In genomic region chr22:47633111-47633510, GRCh38 we compare ENCODE assay signal across 20 cellular contexts.
DNase-seq lines count a peak whose midpoint lies in the region; ATAC-seq and TF ChIP-seq lines count a peak whose summit lies in the region.
"Had no signal": no experiment of that assay in that cellular context is flagged by ENCODE, and none has a peak within 500 bp of the region (broad histone marks: within the 10 kb centered on the region; RNA-seq: fewer than 3 reads in every experiment).

No MANE protein-coding gene starts in this region.

- peaks cover 41% of the 10 kb centered on the region for H3K79me2 ChIP-seq in PC-3 (ENCODE audit: low read length)

- H3K9me2 ChIP-seq in PC-3 (replicated peaks; ENCODE audit: low read length), result no peaks in the 10 kb centered on the region

- peak overlapping the region; percentile 99 for H3K4me2 ChIP-seq in PC-3 (ENCODE audit: low read length)
- H3K4me2 ChIP-seq: A549 had no signal

- H3K27me3 ChIP-seq in Caco-2 (replicated peaks; ENCODE audit: control insufficient read depth, insufficient read depth, low read length) (no peaks in the 10 kb centered on the region), PC-3 (ENCODE audit: low read length) (no peaks in the 10 kb centered on the region), esophagus muscularis mucosa (peaks cover 0 to 41% (median 0%) of the 10 kb centered on the region in 4 donors), stomach (peaks cover 0 to 40% (median 0%) of the 10 kb centered on the region in 3 donors)
- H3K27me3 ChIP-seq: SJSA1 had no signal

- no peak overlapping the region for H3K27ac Mint-ChIP-seq in Caco-2 (ENCODE audit: unreplicated experiment)
- H3K27ac Mint-ChIP-seq: B cell; CD4-positive, CD25-positive, alpha-beta regulatory T cell had no signal

- DNase-seq in Caco-2 (no peak), PC-3 (no peak), esophagus muscularis mucosa (ENCODE audit: extremely low spot score) (peak; percentile 80), stomach (peak; percentile 20), left ventricle myocardium superior (no peak)
- DNase-seq: CD4-positive, CD25-positive, alpha-beta regulatory T cell; DMS79; H7; KG1; NCI-H1105; NCI-H2029 treated with DMSO at 0.1 percent for 48 hours; NCI-H226; NCI-H524; NCI-H774 had no signal

- H3K9me3 ChIP-seq in Caco-2 (peaks cover 7% of the 10 kb centered on the region; the same call in 1 of the 2 replicates), PC-3 (ENCODE audit: low read length) (no peaks in the 10 kb centered on the region), esophagus muscularis mucosa (peaks cover 0 to 12% (median 6%) of the 10 kb centered on the region in 4 donors), stomach (peaks cover 0 to 32% (median 14%) of the 10 kb centered on the region in 4 donors)
- H3K9me3 ChIP-seq: SJSA1 had no signal

- TF ChIP-seq CTCF in Caco-2 (IDR thresholded peaks at IDR 0.05; ENCODE audit: insufficient read depth in 1 of 2, low read depth in 1 of 2, low read length in 1 of 2, severe bottlenecking in 1 of 2, unreplicated experiment in 1 of 2) (no peak), PC-3 (conservative IDR thresholded peaks at IDR 0.05; ENCODE audit: low read depth, low read length) (no peak), esophagus muscularis mucosa (IDR thresholded peaks at IDR 0.05) (no peak), stomach (IDR thresholded peaks at IDR 0.05) (no peak)

- peak overlapping the region; percentile 82; the same call in 1 of the 2 replicates for H3K9ac ChIP-seq in PC-3 (ENCODE audit: low read length)

- no peak for TF ChIP-seq EP300 in esophagus muscularis mucosa (IDR thresholded peaks at IDR 0.05)
- no peak for TF ChIP-seq EP300 in stomach (IDR thresholded peaks at IDR 0.05)

- H3K27me3 Mint-ChIP-seq in Caco-2 (ENCODE audit: insufficient read depth, unreplicated experiment), result no peaks in the 10 kb centered on the region
- H3K27me3 Mint-ChIP-seq: CD4-positive, CD25-positive, alpha-beta regulatory T cell had no signal

- H4K20me1 ChIP-seq in PC-3 (ENCODE audit: low read length), result peaks cover 16% of the 10 kb centered on the region; the same call in 1 of the 2 replicates

- H3K4me3 ChIP-seq in Caco-2 (ENCODE audit: low read depth, low read length) (peak overlapping the region; percentile 90; the same call in 1 of the 2 replicates), PC-3 (ENCODE audit: low read length) (peak overlapping the region; percentile 97), esophagus muscularis mucosa (no peak overlapping the region), stomach (no peak overlapping the region)
- H3K4me3 ChIP-seq: A549, SJSA1 had no signal

- peaks cover 6% of the 10 kb centered on the region for H3K4me1 Mint-ChIP-seq in Caco-2 (ENCODE audit: low read depth, unreplicated experiment)
- H3K4me1 Mint-ChIP-seq: B cell; CD4-positive, CD25-positive, alpha-beta regulatory T cell had no signal

- TF ChIP-seq POLR2A in esophagus muscularis mucosa (IDR thresholded peaks at IDR 0.05; ENCODE audit: low read depth) (no peak), stomach (IDR thresholded peaks at IDR 0.05) (no peak)

- H3K9me3 Mint-ChIP-seq in Caco-2 (ENCODE audit: unreplicated experiment), result peaks cover 11% of the 10 kb centered on the region

- H3K4me3 Mint-ChIP-seq in Caco-2 (ENCODE audit: unreplicated experiment), result peak overlapping the region; percentile 90
- H3K4me3 Mint-ChIP-seq: B cell; CD4-positive, CD25-positive, alpha-beta regulatory T cell had no signal

- BruUV-seq in Caco-2 (replicated peaks; lab: Mats Ljungman, UMichigan), result no TSS peak
- no TSS peak for BruUV-seq in PC-3 (replicated peaks; lab: Mats Ljungman, UMichigan)

- peaks cover 27% of the 10 kb centered on the region for H3K36me3 Mint-ChIP-seq in Caco-2 (ENCODE audit: insufficient read depth, unreplicated experiment)
- H3K36me3 Mint-ChIP-seq: CD4-positive, CD25-positive, alpha-beta regulatory T cell had no signal

- intact Hi-C loops in Caco-2 (cut with micrococcal nuclease; ENCODE audit: unreplicated experiment), result no loop called here
- intact Hi-C loops in PC-3 (cut with micrococcal nuclease), result loop anchor here (5.0 kb wide), 1 partner anchor 204 kb away; no protein-coding TSS in a partner anchor
- intact Hi-C loops in esophagus muscularis mucosa (cut with DNase I), result no loop called here
- intact Hi-C loops in stomach (cut with DNase I; ENCODE audit: low total_unique reads), result no loop called here
- intact Hi-C loops in left ventricle myocardium superior (cut with micrococcal nuclease), result no loop called here

- no peak overlapping the region for H2AFZ ChIP-seq in PC-3 (ENCODE audit: low read length)

- H3K4me1 ChIP-seq in Caco-2 (no peaks in the 10 kb centered on the region), PC-3 (ENCODE audit: insufficient read depth, low read length) (peaks cover 17% of the 10 kb centered on the region), esophagus muscularis mucosa (no peaks in the 10 kb centered on the region), stomach (peaks cover 0 to 6% (median 0%) of the 10 kb centered on the region in 4 donors)
- H3K4me1 ChIP-seq: A549, SJSA1 had no signal

- H3K36me3 ChIP-seq in Caco-2 (ENCODE audit: control insufficient read depth, insufficient read depth, low read length) (peaks cover 2% of the 10 kb centered on the region; the same call in 1 of the 2 replicates), PC-3 (ENCODE audit: low read depth, low read length) (peaks cover 38% of the 10 kb centered on the region), esophagus muscularis mucosa (no peaks in the 10 kb centered on the region), stomach (no peaks in the 10 kb centered on the region)
- H3K36me3 ChIP-seq: SJSA1 had no signal

- no peak overlapping the region for H3K27ac ChIP-seq in PC-3 (ENCODE audit: low read length)
- no peak overlapping the region for H3K27ac ChIP-seq in esophagus muscularis mucosa (replicated peaks in 1 of 4)
- no peak overlapping the region for H3K27ac ChIP-seq in stomach
- H3K27ac ChIP-seq: A549, SJSA1 had no signal

- H3F3A ChIP-seq in PC-3 (ENCODE audit: low read length, unreplicated experiment), result no peaks in the 10 kb centered on the region

- CTCF ChIA-PET in Caco-2 (lab: Charles Lee) (no interaction called here), PC-3 (lab: Charles Lee) (no interaction called here)

- ATAC-seq in PC-3 (no peak), HG02759 (IDR thresholded peaks at IDR 0.05; ENCODE audit: unreplicated experiment) (no peak), GM21786 (IDR thresholded peaks at IDR 0.05; ENCODE audit: unreplicated experiment) (no peak), left ventricle myocardium superior (no peak)
- ATAC-seq: A549, Right ventricle myocardium inferior had no signal

- POLR2A ChIA-PET in Caco-2 (lab: Charles Lee), result no interaction called here
- POLR2A ChIA-PET in PC-3 (lab: Charles Lee; ENCODE audit: unreplicated experiment), result no interaction called here

- WGBS in esophagus muscularis mucosa, result 87% methylated on average over 6 of the region's 6 CpGs
- WGBS in stomach, 5 donors, result 90 to 96% (median 95%) methylated on average over 6 of the region's 6 CpGs

Comparison
In these comparisons a context has a peak if more than half of its experiments do, and no peak if none do; other contexts are left out.
1. DNase-seq: peak in esophagus muscularis mucosa (single experiment) and stomach (single experiment); none in Caco-2 (0 of 2), PC-3 (single experiment) and left ventricle myocardium superior (single experiment).
2. H3K4me3 ChIP-seq: peak in Caco-2 (single experiment) and PC-3 (single experiment); none in esophagus muscularis mucosa (0 of 4) and stomach (0 of 4).